Comparison of ENCODE assay signal across 1 cellular context in genomic region chr9:107707915-107708441, GRCh38.
A peak's percentile ranks its signal among the peaks of the same experiment; 100 is the strongest.
TF ChIP-seq lines count a peak whose summit lies in the region.

No MANE protein-coding gene starts in this region.

TF ChIP-seq in K562, 482 proteins besides CTCF, POLR2A, EP300 and RAD21 (continued from another document and continues in another):
- TF ChIP-seq RREB1 (CRISPR knock-in tag; IDR thresholded peaks at IDR 0.05) = no peak
- no peak for TF ChIP-seq CHAMP1 (IDR thresholded peaks at IDR 0.05)
- no peak for TF ChIP-seq ZNF764 (CRISPR knock-in tag; IDR thresholded peaks at IDR 0.05; ENCODE audit: low read depth)
- no peak for TF ChIP-seq ZNF589 (CRISPR knock-in tag; IDR thresholded peaks at IDR 0.05; ENCODE audit: low read depth)
- TF ChIP-seq RBM34 (IDR thresholded peaks at IDR 0.05; ENCODE audit: borderline replicate concordance, insufficient read depth, low read length) = no peak
- TF ChIP-seq EP400 (IDR thresholded peaks at IDR 0.05) = no peak
- TF ChIP-seq TFAM (CRISPR knock-in tag; conservative IDR thresholded peaks at IDR 0.05) = no peak
- TF ChIP-seq MAZ (CRISPR knock-in tag; conservative IDR thresholded peaks at IDR 0.05 in 1 of 2, IDR thresholded peaks at IDR 0.05 in 1 of 2) = no peak
- no peak for TF ChIP-seq ZC3H4 (CRISPR knock-in tag; IDR thresholded peaks at IDR 0.05; ENCODE audit: borderline replicate concordance)
- TF ChIP-seq GTF2A2 (tag; IDR thresholded peaks at IDR 0.05) = no peak
- 0 out of 2 replicates have a peak, but pooled peaks have one; percentile 23 for TF ChIP-seq STAT5A (IDR thresholded peaks at IDR 0.05; ENCODE audit: borderline replicate concordance, low read length)
- TF ChIP-seq PHF8 (IDR thresholded peaks at IDR 0.05; ENCODE audit: borderline replicate concordance, low read length) = no peak
- TF ChIP-seq SRSF9 (IDR thresholded peaks at IDR 0.05; ENCODE audit: borderline replicate concordance, low read depth, low read length) = no peak
- TF ChIP-seq ZZZ3 (IDR thresholded peaks at IDR 0.05) = no peak
- no peak for TF ChIP-seq ZBTB12 (CRISPR knock-in tag; IDR thresholded peaks at IDR 0.05)
- TF ChIP-seq ZNF766 (CRISPR knock-in tag; conservative IDR thresholded peaks at IDR 0.05) = no peak
- no peak for TF ChIP-seq KLF13 (tag; IDR thresholded peaks at IDR 0.05; ENCODE audit: borderline replicate concordance, low read depth)
- no peak for TF ChIP-seq ZBTB5 (IDR thresholded peaks at IDR 0.05)
- TF ChIP-seq ARID1B (IDR thresholded peaks at IDR 0.05) = peak; percentile 89
- TF ChIP-seq ZBTB49 (CRISPR knock-in tag; IDR thresholded peaks at IDR 0.05; ENCODE audit: borderline replicate concordance) = no peak
- TF ChIP-seq ASH1L (IDR thresholded peaks at IDR 0.05; ENCODE audit: borderline replicate concordance, low read depth, partially characterized antibody) = no peak
- TF ChIP-seq KLF6 (CRISPR knock-in tag; IDR thresholded peaks at IDR 0.05; ENCODE audit: borderline replicate concordance) = no peak
- TF ChIP-seq NCOR1 (IDR thresholded peaks at IDR 0.05) = peak; percentile 75
- no peak for TF ChIP-seq BCL6 (CRISPR knock-in tag; IDR thresholded peaks at IDR 0.05)
- peak in 1 of 2 experiments; percentile 69; a peak in 1 of 4 replicates for TF ChIP-seq TBL1XR1 (IDR thresholded peaks at IDR 0.05; ENCODE audit: low read length in 2 of 2)
- no peak for TF ChIP-seq THAP12 (CRISPR knock-in tag; IDR thresholded peaks at IDR 0.05)
- TF ChIP-seq ZEB2 (IDR thresholded peaks at IDR 0.05) = peak; percentile 74
- no peak for TF ChIP-seq USF1 (CRISPR knock-in tag; IDR thresholded peaks at IDR 0.05)
- TF ChIP-seq SETDB1 (IDR thresholded peaks at IDR 0.05; ENCODE audit: low read length) = no peak
- no peak for TF ChIP-seq ZNF384 (IDR thresholded peaks at IDR 0.05; ENCODE audit: low read depth, low read length)
- TF ChIP-seq FOXP1 (CRISPR knock-in tag; IDR thresholded peaks at IDR 0.05) = no peak
- no peak for TF ChIP-seq HOXB6 (CRISPR knock-in tag; IDR thresholded peaks at IDR 0.05; ENCODE audit: borderline replicate concordance)
- TF ChIP-seq ZNF143 (CRISPR knock-in tag; IDR thresholded peaks at IDR 0.05) = no peak
- TF ChIP-seq CHD4 (IDR thresholded peaks at IDR 0.05; ENCODE audit: insufficient read depth, insufficient replicate concordance, low read depth, low read length, poor library complexity, severe bottlenecking) = no peak
